In the genomic region with DNA sequence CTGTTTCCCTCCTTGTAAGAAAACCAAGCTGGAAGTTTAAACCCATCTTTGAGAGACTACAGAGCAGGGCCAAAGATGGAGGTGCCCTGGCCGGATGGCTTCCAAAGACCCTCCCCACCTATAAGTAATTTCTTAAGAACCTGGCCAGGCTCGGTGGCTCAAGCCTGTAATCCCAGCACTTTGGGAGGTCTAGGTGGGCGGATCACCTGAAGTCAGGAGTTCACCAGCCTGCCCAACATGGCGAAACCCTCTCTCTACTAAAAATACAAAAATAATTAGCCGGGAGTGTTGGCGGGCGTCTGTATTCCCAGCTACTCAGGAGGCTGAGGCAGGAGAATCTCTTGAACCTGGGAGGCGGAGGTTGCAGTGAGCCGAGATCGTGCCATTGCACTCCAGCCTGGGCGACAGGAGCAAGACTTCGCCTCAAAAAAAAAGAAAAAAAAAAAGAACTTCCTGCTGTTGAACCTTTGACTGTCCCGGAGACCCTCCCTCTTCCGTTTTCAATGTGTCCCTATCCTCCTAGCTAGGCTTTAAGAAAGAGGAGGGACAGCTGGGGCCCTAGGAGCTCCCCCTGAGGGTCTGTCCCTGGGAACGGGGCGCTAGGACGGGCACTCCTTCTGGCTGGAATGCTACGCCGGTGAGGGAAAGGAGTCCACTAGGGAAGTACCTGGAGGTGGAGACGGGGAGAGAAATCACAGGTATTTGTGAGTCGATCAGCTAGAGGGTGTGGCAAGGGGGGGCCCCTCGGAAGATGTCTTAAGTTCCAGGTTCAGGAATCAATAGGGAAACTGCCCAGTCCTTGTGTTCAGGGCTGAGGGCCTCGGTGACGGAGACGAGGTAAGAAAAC, we compare ENCODE assay signal across 8 cellular contexts. TPM values are rescaled to one million over a fixed set of nuclear protein-coding genes. Genes with fewer than 3 reads are reported as not detected.
DNase-seq lines count a peak whose midpoint lies in the region; ATAC-seq and TF ChIP-seq lines count a peak whose summit lies in the region.

No MANE protein-coding gene starts in this region.

- H3K4me1 ChIP-seq in A673 (ENCODE audit: insufficient read depth, low read length, poor library complexity, severe bottlenecking) (peaks cover 4% of the 10 kb centered on the region), HUES6 (ENCODE audit: control insufficient read depth, insufficient read depth, low read length) (peaks cover 22% of the 10 kb centered on the region), cardiac muscle cell (ENCODE audit: low read depth) (peaks cover 9% of the 10 kb centered on the region), parathyroid adenoma (peaks cover 3% of the 10 kb centered on the region)

- H3K36me3 ChIP-seq in A673 (ENCODE audit: insufficient read depth, low read length, poor library complexity, severe bottlenecking): no peaks in the 10 kb centered on the region
- 0 out of 2 replicates have a peak, but pooled peaks cover under 1% of the 10 kb centered on the region for H3K36me3 ChIP-seq in HUES6 (ENCODE audit: control insufficient read depth, insufficient read depth, low read length)
- no peaks in the 10 kb centered on the region for H3K36me3 ChIP-seq in cardiac muscle cell
- H3K36me3 ChIP-seq in parathyroid adenoma (ENCODE audit: control insufficient read depth, insufficient read depth, low read length): no peaks in the 10 kb centered on the region

- peak overlapping the region; percentile 93 for H3K27ac Mint-ChIP-seq in activated CD4-positive, alpha-beta memory T cell treated with anti-CD3 and anti-CD28 coated beads for 36 hours

- no peak for DNase-seq in A673 (ENCODE audit: low spot score)
- no peak for DNase-seq in activated CD4-positive, alpha-beta memory T cell treated with anti-CD3 and anti-CD28 coated beads for 36 hours
- peak; percentile 30 to 57 for DNase-seq in cardiac muscle cell (ENCODE audit: low read depth in 1 of 2, low spot score in 1 of 2)
- DNase-seq in Ammon's horn (ENCODE audit: low spot score): no peak
- no peak for DNase-seq in activated CD8-positive, alpha-beta memory T cell treated with anti-CD3 and anti-CD28 coated beads for 24 hours

- no peaks in the 10 kb centered on the region for H3K27me3 ChIP-seq in A673 (replicated peaks; ENCODE audit: insufficient read depth, low read depth, low read length, poor library complexity)
- peaks cover 3% of the 10 kb centered on the region; the same call in 1 of the 2 replicates for H3K27me3 ChIP-seq in HUES6 (ENCODE audit: control insufficient read depth, insufficient read depth, low read length)
- H3K27me3 ChIP-seq in cardiac muscle cell: no peaks in the 10 kb centered on the region
- no peaks in the 10 kb centered on the region for H3K27me3 ChIP-seq in parathyroid adenoma (ENCODE audit: control insufficient read depth, insufficient read depth, low read length)

- H3K4me1 Mint-ChIP-seq in activated CD4-positive, alpha-beta memory T cell treated with anti-CD3 and anti-CD28 coated beads for 36 hours (ENCODE audit: low read depth): peaks cover 43% of the 10 kb centered on the region

- TF ChIP-seq CTCF in A673 (conservative IDR thresholded peaks at IDR 0.05; ENCODE audit: low read depth, low read length) (no peak), cardiac muscle cell (IDR thresholded peaks at IDR 0.05; ENCODE audit: low read depth, low read length) (no peak), parathyroid adenoma (IDR thresholded peaks at IDR 0.05) (no peak)

- CTCF ChIA-PET in A673 (lab: Charles Lee): interaction anchor here (0.6 to 1.2 kb wide), 4 partner anchors 35 to 180 kb away, joined by 3 to 5 read pairs (median 4); a partner anchor contains a TSS
- CTCF ChIA-PET in activated CD4-positive, alpha-beta memory T cell treated with anti-CD3 and anti-CD28 coated beads for 36 hours (lab: Charles Lee): interaction anchor here (0.7 to 6.2 kb wide), 16 partner anchors 10 to 102 kb away, joined by 3 to 82 read pairs (median 10); a partner anchor contains a TSS

- no peaks in the 10 kb centered on the region for H3K79me2 ChIP-seq in parathyroid adenoma

- H3K9ac ChIP-seq in HUES6 (ENCODE audit: low read length) (peak overlapping the region; percentile 61), parathyroid adenoma (peak overlapping the region; percentile 21)

- H3K4me3 Mint-ChIP-seq in activated CD4-positive, alpha-beta memory T cell treated with anti-CD3 and anti-CD28 coated beads for 36 hours: peak overlapping the region; percentile 91

- peaks cover 19% of the 10 kb centered on the region for H3K36me3 Mint-ChIP-seq in activated CD4-positive, alpha-beta memory T cell treated with anti-CD3 and anti-CD28 coated beads for 36 hours

- H3K27me3 Mint-ChIP-seq in activated CD4-positive, alpha-beta memory T cell treated with anti-CD3 and anti-CD28 coated beads for 36 hours: no peaks in the 10 kb centered on the region

- peak overlapping the region; percentile 94 for H3K4me2 ChIP-seq in parathyroid adenoma (ENCODE audit: low read length)

- TSS peak; percentile 50 for BruUV-seq in A673 (replicated peaks; lab: Mats Ljungman, UMichigan)

- POLR2A ChIA-PET in A673 (lab: Charles Lee; ENCODE audit: low non-redundant PET): interaction anchor here (0.6 kb wide), 1 partner anchor 12 kb away, joined by 5 read pairs; a partner anchor contains a TSS
- POLR2A ChIA-PET in activated CD4-positive, alpha-beta memory T cell treated with anti-CD3 and anti-CD28 coated beads for 36 hours (lab: Charles Lee): interaction anchor here (0.6 to 4.6 kb wide), 10 partner anchors 12 to 756 kb away, joined by 3 to 43 read pairs (median 4); a partner anchor contains a TSS

- H3K27ac ChIP-seq in A673 (ENCODE audit: low read depth, low read length, poor library complexity, severe bottlenecking) (peak overlapping the region; percentile 64), HUES6 (ENCODE audit: low read depth, low read length) (no peak overlapping the region), cardiac muscle cell (peak overlapping the region; percentile 90), parathyroid adenoma (peak overlapping the region; percentile 71)

- intact Hi-C loops in A673 (cut with micrococcal nuclease; ENCODE audit: unreplicated experiment): loop anchor here (1.0 to 5.0 kb wide), 2 partner anchors 12 to 44 kb away; a partner anchor contains a TSS
- intact Hi-C loops in activated CD4-positive, alpha-beta memory T cell treated with anti-CD3 and anti-CD28 coated beads for 36 hours (cut with micrococcal nuclease): loop anchor here (1.0 to 5.0 kb wide), 6 partner anchors 9 to 534 kb away; a partner anchor contains a TSS

- no peaks in the 10 kb centered on the region for H3K9me3 Mint-ChIP-seq in activated CD4-positive, alpha-beta memory T cell treated with anti-CD3 and anti-CD28 coated beads for 36 hours

- peak; percentile 17 for ATAC-seq in GM18861 (IDR thresholded peaks at IDR 0.05; ENCODE audit: unreplicated experiment)

- H3K9me3 ChIP-seq in A673 (ENCODE audit: low read depth, low read length, poor library complexity, severe bottlenecking) (no peaks in the 10 kb centered on the region), HUES6 (ENCODE audit: control insufficient read depth, insufficient read depth, low read depth, low read length) (no peaks in the 10 kb centered on the region), cardiac muscle cell (ENCODE audit: low read depth) (no peaks in the 10 kb centered on the region), parathyroid adenoma (ENCODE audit: control insufficient read depth, low read length) (no peaks in the 10 kb centered on the region)

- peak overlapping the region; percentile 90 for H2AFZ ChIP-seq in parathyroid adenoma

- peak overlapping the region; percentile 52 for H3K4me3 ChIP-seq in A673 (ENCODE audit: low read depth, low read length, poor library complexity, severe bottlenecking)
- H3K4me3 ChIP-seq in HUES6 (ENCODE audit: low read depth, low read length): peak overlapping the region; percentile 89
- H3K4me3 ChIP-seq in cardiac muscle cell: peak overlapping the region; percentile 53
- peak overlapping the region; percentile 97 for H3K4me3 ChIP-seq in parathyroid adenoma (ENCODE audit: low read depth, low read length)

RNA-seq across cellular contexts. Expression of a gene that starts 4.8 kb away (rescaled TPM):
- total RNA-seq in A673 (2021): not detected in 2 replicates
- total RNA-seq in activated CD4-positive, alpha-beta memory T cell treated with anti-CD3 and anti-CD28 coated beads for 36 hours: 10 to 100 TPM; 74.6 to 75.8 TPM
- total RNA-seq in cardiac muscle cell: not detected in 2 replicates
- 0.21 and 0.46 TPM in 2 replicates for polyA plus RNA-seq in cardiac muscle cell

RNA-seq across cellular contexts. Expression of a gene that starts 11.9 kb away (rescaled TPM):
- 13,531 and 14,573 TPM in 2 replicates for total RNA-seq in A673 (2021)
- over 10,000 TPM; 10,694 to 13,592 TPM for total RNA-seq in activated CD4-positive, alpha-beta memory T cell treated with anti-CD3 and anti-CD28 coated beads for 36 hours
- total RNA-seq in cardiac muscle cell: 6,299 and 17,487 TPM in 2 replicates
- not detected in 2 replicates for polyA plus RNA-seq in cardiac muscle cell

RNA-seq across cellular contexts. Expression of a gene that starts 12.1 kb away (rescaled TPM):
- total RNA-seq in A673 (2021) (12.9 and 16.4 TPM in 2 replicates), cardiac muscle cell (26.5 and 29.3 TPM in 2 replicates)
- total RNA-seq in activated CD4-positive, alpha-beta memory T cell treated with anti-CD3 and anti-CD28 coated beads for 36 hours: 10 to 100 TPM; 15.0 to 15.7 TPM
- 68.5 and 75.1 TPM in 2 replicates for polyA plus RNA-seq in cardiac muscle cell

RNA-seq across cellular contexts. Expression of a gene that starts 19.0 kb away (rescaled TPM):
- 25.0 and 27.7 TPM in 2 replicates for total RNA-seq in A673 (2021)
- total RNA-seq in activated CD4-positive, alpha-beta memory T cell treated with anti-CD3 and anti-CD28 coated beads for 36 hours: 10 to 100 TPM; 28.1 to 28.2 TPM
- total RNA-seq in cardiac muscle cell: 1.5 and 12.6 TPM in 2 replicates
- 5.6 and 36.9 TPM in 2 replicates for polyA plus RNA-seq in cardiac muscle cell

RNA-seq across cellular contexts. Expression of a gene that starts 27.7 kb away (rescaled TPM):
- total RNA-seq in A673 (2021) (not detected in 2 replicates), cardiac muscle cell (1.4 and 5.1 TPM in 2 replicates)
- total RNA-seq in activated CD4-positive, alpha-beta memory T cell treated with anti-CD3 and anti-CD28 coated beads for 36 hours: 1 to 10 TPM; 9.4 to 9.8 TPM
- polyA plus RNA-seq in cardiac muscle cell: 2.3 and 12.3 TPM in 2 replicates

Comparison
In these comparisons a context has a peak if more than half of its experiments do, and no peak if none do; other contexts are left out.
1. DNase-seq: peak in cardiac muscle cell (2 of 2); none in A673 (single experiment), activated CD4-positive, alpha-beta memory T cell treated with anti-CD3 and anti-CD28 coated beads for 36 hours (single experiment), Ammon's horn (single experiment) and activated CD8-positive, alpha-beta memory T cell treated with anti-CD3 and anti-CD28 coated beads for 24 hours (single experiment).
2. RNA of a gene that starts 4.8 kb away (total RNA-seq): 74.6 to 75.8 TPM in activated CD4-positive, alpha-beta memory T cell treated with anti-CD3 and anti-CD28 coated beads for 36 hours; not detected in A673 and not detected in cardiac muscle cell; every median in the first group is over 10 times any median in the second.
3. Peak in every context shown above with its lines, with median percentiles within 50 percentile points of each other: H3K4me3 ChIP-seq.